ENCODE assay signal across 1 cellular context in genomic region chr11:87722756-87723599, GRCh38.
TF ChIP-seq lines count a peak whose summit lies in the region.

No MANE protein-coding gene starts in this region.

TF ChIP-seq in Ishikawa, 13 proteins besides CTCF, POLR2A, EP300 and RAD21 (continued from another document):
- TF ChIP-seq CREB1 (IDR thresholded peaks at IDR 0.05; ENCODE audit: low read depth), result no peak
TF ChIP-seq in Ishikawa: peak in this region for 0.
